In the genomic region with DNA sequence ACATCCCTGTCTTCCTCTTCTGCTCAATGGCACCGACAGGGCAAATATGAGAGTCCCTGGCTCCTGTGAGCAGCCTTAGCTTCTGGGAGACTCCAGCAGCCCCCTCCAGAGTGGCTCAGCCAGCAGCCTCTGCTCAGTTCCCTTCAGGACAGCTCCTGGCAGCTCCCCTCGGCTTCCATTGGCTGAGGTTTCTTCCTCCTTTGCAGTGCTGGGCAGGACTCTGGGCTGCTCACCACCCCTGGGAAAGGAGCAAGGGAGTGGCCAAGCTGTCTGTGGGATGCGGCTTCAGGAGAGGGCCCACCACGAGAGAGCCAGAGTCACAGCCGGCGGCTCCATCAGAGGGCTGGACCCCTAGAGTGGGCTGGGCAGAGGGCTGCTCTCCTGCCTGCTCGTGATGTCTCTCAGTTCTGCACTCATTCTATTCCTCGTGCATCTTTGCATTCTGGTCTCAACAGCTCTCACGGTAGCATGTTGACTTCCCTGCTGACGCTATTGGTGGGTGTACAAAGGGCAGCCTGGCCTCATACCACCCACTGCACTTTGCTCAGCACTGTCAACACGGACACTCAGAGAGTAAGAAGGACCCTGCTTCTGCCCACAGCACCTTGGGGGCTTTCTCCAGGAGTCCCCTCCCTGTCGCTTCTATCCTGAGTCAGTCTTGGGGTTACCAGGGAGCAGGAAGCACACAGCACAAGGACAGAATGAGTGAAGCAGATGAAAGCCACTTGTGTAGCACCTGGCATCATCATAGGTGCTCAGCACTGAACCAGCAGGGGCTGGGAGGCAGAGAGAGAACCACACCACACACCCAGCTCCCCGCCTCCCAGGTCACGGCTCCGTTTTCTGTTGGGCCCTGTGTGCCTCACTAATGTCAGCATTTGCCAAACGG, we compare ENCODE assay signal across 1 cellular context.
TF ChIP-seq lines count a peak whose summit lies in the region.

No MANE protein-coding gene starts in this region.

TF ChIP-seq in HepG2, 621 proteins besides CTCF, POLR2A, EP300 and RAD21 (continued from another document and continues in another):
- TF ChIP-seq, protein P1, sequence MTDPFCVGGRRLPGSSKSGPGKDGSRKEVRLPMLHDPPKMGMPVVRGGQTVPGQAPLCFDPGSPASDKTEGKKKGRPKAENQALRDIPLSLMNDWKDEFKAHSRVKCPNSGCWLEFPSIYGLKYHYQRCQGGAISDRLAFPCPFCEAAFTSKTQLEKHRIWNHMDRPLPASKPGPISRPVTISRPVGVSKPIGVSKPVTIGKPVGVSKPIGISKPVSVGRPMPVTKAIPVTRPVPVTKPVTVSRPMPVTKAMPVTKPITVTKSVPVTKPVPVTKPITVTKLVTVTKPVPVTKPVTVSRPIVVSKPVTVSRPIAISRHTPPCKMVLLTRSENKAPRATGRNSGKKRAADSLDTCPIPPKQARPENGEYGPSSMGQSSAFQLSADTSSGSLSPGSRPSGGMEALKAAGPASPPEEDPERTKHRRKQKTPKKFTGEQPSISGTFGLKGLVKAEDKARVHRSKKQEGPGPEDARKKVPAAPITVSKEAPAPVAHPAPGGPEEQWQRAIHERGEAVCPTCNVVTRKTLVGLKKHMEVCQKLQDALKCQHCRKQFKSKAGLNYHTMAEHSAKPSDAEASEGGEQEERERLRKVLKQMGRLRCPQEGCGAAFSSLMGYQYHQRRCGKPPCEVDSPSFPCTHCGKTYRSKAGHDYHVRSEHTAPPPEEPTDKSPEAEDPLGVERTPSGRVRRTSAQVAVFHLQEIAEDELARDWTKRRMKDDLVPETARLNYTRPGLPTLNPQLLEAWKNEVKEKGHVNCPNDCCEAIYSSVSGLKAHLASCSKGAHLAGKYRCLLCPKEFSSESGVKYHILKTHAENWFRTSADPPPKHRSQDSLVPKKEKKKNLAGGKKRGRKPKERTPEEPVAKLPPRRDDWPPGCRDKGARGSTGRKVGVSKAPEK (CRISPR knock-in tag; IDR thresholded peaks at IDR 0.05; ENCODE audit: borderline replicate concordance) = no peak
- TF ChIP-seq NFIC (IDR thresholded peaks at IDR 0.05; ENCODE audit: low read length) (no peak), ARNTL (CRISPR knock-in tag; IDR thresholded peaks at IDR 0.05) (0 out of 2 replicates have a peak, but pooled peaks have one; percentile 64), ZNF737 (CRISPR knock-in tag; IDR thresholded peaks at IDR 0.05; ENCODE audit: borderline replicate concordance) (no peak), FOXO1 (CRISPR knock-in tag; IDR thresholded peaks at IDR 0.05) (peak; percentile 77), ZNF850 (CRISPR knock-in tag; conservative IDR thresholded peaks at IDR 0.05) (no peak), ZNF674 (CRISPR knock-in tag; IDR thresholded peaks at IDR 0.05; ENCODE audit: low read depth) (no peak), ZNF567 (CRISPR knock-in tag; IDR thresholded peaks at IDR 0.05; ENCODE audit: borderline replicate concordance) (no peak), ZFP36 (IDR thresholded peaks at IDR 0.05; ENCODE audit: borderline replicate concordance, low read depth, low read length, partially characterized antibody) (no peak), NCOR1 (IDR thresholded peaks at IDR 0.05; ENCODE audit: borderline replicate concordance, low read length) (peak; percentile 63; the same call in 1 of the 2 replicates), EEA1 (CRISPR knock-in tag; IDR thresholded peaks at IDR 0.05; ENCODE audit: borderline replicate concordance) (no peak), ZNF569 (CRISPR knock-in tag; IDR thresholded peaks at IDR 0.05; ENCODE audit: borderline replicate concordance) (no peak), NCOA5 (CRISPR knock-in tag; IDR thresholded peaks at IDR 0.05) (no peak), SSRP1 (CRISPR knock-in tag; IDR thresholded peaks at IDR 0.05) (no peak), SYNCRIP (IDR thresholded peaks at IDR 0.05; ENCODE audit: insufficient read depth, low read depth, low read length) (no peak), DPF2 (CRISPR knock-in tag; IDR thresholded peaks at IDR 0.05; ENCODE audit: borderline replicate concordance, low read depth) (peak; percentile 68; the same call in 1 of the 2 replicates), BORCS8-MEF2B (CRISPR knock-in tag; IDR thresholded peaks at IDR 0.05) (no peak), RNF2 (conservative IDR thresholded peaks at IDR 0.05; ENCODE audit: low read depth) (no peak), MYC (CRISPR knock-in tag; IDR thresholded peaks at IDR 0.05; ENCODE audit: borderline replicate concordance) (no peak), ZNF235 (CRISPR knock-in tag; IDR thresholded peaks at IDR 0.05; ENCODE audit: borderline replicate concordance) (no peak), MZF1 (CRISPR knock-in tag; IDR thresholded peaks at IDR 0.05; ENCODE audit: borderline replicate concordance) (no peak), HOXA9 (CRISPR knock-in tag; IDR thresholded peaks at IDR 0.05; ENCODE audit: borderline replicate concordance) (no peak), NCOA1 (CRISPR knock-in tag; IDR thresholded peaks at IDR 0.05) (no peak), DR1 (CRISPR knock-in tag; IDR thresholded peaks at IDR 0.05) (no peak), ZFAT (CRISPR knock-in tag; conservative IDR thresholded peaks at IDR 0.05) (no peak), TP53 (CRISPR knock-in tag; conservative IDR thresholded peaks at IDR 0.05) (no peak)
- TF ChIP-seq, protein P2, sequence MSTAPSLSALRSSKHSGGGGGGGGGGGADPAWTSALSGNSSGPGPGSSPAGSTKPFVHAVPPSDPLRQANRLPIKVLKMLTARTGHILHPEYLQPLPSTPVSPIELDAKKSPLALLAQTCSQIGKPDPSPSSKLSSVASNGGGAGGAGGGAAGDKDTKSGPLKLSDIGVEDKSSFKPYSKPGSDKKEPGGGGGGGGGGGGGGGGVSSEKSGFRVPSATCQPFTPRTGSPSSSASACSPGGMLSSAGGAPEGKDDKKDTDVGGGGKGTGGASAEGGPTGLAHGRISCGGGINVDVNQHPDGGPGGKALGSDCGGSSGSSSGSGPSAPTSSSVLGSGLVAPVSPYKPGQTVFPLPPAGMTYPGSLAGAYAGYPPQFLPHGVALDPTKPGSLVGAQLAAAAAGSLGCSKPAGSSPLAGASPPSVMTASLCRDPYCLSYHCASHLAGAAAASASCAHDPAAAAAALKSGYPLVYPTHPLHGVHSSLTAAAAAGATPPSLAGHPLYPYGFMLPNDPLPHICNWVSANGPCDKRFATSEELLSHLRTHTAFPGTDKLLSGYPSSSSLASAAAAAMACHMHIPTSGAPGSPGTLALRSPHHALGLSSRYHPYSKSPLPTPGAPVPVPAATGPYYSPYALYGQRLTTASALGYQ (CRISPR knock-in tag; IDR thresholded peaks at IDR 0.05) = no peak
- TF ChIP-seq, protein P3, sequence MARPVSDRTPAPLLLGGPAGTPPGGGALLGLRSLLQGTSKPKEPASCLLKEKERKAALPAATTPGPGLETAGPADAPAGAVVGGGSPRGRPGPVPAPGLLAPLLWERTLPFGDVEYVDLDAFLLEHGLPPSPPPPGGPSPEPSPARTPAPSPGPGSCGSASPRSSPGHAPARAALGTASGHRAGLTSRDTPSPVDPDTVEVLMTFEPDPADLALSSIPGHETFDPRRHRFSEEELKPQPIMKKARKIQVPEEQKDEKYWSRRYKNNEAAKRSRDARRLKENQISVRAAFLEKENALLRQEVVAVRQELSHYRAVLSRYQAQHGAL (CRISPR knock-in tag; IDR thresholded peaks at IDR 0.05; ENCODE audit: not compliant biosample characterization) = no peak
- TF ChIP-seq, protein P4, sequence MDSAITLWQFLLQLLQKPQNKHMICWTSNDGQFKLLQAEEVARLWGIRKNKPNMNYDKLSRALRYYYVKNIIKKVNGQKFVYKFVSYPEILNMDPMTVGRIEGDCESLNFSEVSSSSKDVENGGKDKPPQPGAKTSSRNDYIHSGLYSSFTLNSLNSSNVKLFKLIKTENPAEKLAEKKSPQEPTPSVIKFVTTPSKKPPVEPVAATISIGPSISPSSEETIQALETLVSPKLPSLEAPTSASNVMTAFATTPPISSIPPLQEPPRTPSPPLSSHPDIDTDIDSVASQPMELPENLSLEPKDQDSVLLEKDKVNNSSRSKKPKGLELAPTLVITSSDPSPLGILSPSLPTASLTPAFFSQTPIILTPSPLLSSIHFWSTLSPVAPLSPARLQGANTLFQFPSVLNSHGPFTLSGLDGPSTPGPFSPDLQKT (CRISPR knock-in tag; IDR thresholded peaks at IDR 0.05; ENCODE audit: borderline replicate concordance) = no peak
- TF ChIP-seq, protein P5, sequence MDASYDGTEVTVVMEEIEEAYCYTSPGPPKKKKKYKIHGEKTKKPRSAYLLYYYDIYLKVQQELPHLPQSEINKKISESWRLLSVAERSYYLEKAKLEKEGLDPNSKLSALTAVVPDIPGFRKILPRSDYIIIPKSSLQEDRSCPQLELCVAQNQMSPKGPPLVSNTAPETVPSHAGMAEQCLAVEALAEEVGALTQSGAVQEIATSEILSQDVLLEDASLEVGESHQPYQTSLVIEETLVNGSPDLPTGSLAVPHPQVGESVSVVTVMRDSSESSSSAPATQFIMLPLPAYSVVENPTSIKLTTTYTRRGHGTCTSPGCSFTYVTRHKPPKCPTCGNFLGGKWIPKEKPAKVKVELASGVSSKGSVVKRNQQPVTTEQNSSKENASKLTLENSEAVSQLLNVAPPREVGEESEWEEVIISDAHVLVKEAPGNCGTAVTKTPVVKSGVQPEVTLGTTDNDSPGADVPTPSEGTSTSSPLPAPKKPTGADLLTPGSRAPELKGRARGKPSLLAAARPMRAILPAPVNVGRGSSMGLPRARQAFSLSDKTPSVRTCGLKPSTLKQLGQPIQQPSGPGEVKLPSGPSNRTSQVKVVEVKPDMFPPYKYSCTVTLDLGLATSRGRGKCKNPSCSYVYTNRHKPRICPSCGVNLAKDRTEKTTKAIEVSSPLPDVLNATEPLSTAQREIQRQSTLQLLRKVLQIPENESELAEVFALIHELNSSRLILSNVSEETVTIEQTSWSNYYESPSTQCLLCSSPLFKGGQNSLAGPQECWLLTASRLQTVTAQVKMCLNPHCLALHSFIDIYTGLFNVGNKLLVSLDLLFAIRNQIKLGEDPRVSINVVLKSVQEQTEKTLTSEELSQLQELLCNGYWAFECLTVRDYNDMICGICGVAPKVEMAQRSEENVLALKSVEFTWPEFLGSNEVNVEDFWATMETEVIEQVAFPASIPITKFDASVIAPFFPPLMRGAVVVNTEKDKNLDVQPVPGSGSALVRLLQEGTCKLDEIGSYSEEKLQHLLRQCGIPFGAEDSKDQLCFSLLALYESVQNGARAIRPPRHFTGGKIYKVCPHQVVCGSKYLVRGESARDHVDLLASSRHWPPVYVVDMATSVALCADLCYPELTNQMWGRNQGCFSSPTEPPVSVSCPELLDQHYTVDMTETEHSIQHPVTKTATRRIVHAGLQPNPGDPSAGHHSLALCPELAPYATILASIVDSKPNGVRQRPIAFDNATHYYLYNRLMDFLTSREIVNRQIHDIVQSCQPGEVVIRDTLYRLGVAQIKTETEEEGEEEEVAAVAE (CRISPR knock-in tag; IDR thresholded peaks at IDR 0.05; ENCODE audit: borderline replicate concordance) = no peak
- TF ChIP-seq, protein P6, sequence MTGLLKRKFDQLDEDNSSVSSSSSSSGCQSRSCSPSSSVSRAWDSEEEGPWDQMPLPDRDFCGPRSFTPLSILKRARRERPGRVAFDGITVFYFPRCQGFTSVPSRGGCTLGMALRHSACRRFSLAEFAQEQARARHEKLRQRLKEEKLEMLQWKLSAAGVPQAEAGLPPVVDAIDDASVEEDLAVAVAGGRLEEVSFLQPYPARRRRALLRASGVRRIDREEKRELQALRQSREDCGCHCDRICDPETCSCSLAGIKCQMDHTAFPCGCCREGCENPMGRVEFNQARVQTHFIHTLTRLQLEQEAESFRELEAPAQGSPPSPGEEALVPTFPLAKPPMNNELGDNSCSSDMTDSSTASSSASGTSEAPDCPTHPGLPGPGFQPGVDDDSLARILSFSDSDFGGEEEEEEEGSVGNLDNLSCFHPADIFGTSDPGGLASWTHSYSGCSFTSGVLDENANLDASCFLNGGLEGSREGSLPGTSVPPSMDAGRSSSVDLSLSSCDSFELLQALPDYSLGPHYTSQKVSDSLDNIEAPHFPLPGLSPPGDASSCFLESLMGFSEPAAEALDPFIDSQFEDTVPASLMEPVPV (CRISPR knock-in tag; IDR thresholded peaks at IDR 0.05) = no peak
- TF ChIP-seq, protein P7, sequence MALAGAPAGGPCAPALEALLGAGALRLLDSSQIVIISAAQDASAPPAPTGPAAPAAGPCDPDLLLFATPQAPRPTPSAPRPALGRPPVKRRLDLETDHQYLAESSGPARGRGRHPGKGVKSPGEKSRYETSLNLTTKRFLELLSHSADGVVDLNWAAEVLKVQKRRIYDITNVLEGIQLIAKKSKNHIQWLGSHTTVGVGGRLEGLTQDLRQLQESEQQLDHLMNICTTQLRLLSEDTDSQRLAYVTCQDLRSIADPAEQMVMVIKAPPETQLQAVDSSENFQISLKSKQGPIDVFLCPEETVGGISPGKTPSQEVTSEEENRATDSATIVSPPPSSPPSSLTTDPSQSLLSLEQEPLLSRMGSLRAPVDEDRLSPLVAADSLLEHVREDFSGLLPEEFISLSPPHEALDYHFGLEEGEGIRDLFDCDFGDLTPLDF (CRISPR knock-in tag; IDR thresholded peaks at IDR 0.05) = no peak
- TF ChIP-seq, protein P8, sequence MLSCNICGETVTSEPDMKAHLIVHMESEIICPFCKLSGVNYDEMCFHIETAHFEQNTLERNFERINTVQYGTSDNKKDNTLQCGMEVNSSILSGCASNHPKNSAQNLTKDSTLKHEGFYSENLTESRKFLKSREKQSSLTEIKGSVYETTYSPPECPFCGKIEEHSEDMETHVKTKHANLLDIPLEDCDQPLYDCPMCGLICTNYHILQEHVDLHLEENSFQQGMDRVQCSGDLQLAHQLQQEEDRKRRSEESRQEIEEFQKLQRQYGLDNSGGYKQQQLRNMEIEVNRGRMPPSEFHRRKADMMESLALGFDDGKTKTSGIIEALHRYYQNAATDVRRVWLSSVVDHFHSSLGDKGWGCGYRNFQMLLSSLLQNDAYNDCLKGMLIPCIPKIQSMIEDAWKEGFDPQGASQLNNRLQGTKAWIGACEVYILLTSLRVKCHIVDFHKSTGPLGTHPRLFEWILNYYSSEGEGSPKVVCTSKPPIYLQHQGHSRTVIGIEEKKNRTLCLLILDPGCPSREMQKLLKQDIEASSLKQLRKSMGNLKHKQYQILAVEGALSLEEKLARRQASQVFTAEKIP (CRISPR knock-in tag; IDR thresholded peaks at IDR 0.05; ENCODE audit: borderline replicate concordance) = no peak
- TF ChIP-seq, protein P9, sequence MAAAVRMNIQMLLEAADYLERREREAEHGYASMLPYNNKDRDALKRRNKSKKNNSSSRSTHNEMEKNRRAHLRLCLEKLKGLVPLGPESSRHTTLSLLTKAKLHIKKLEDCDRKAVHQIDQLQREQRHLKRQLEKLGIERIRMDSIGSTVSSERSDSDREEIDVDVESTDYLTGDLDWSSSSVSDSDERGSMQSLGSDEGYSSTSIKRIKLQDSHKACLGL (CRISPR knock-in tag; IDR thresholded peaks at IDR 0.05) = no peak; the same call in 1 of the 2 replicates
- TF ChIP-seq, protein P10, sequence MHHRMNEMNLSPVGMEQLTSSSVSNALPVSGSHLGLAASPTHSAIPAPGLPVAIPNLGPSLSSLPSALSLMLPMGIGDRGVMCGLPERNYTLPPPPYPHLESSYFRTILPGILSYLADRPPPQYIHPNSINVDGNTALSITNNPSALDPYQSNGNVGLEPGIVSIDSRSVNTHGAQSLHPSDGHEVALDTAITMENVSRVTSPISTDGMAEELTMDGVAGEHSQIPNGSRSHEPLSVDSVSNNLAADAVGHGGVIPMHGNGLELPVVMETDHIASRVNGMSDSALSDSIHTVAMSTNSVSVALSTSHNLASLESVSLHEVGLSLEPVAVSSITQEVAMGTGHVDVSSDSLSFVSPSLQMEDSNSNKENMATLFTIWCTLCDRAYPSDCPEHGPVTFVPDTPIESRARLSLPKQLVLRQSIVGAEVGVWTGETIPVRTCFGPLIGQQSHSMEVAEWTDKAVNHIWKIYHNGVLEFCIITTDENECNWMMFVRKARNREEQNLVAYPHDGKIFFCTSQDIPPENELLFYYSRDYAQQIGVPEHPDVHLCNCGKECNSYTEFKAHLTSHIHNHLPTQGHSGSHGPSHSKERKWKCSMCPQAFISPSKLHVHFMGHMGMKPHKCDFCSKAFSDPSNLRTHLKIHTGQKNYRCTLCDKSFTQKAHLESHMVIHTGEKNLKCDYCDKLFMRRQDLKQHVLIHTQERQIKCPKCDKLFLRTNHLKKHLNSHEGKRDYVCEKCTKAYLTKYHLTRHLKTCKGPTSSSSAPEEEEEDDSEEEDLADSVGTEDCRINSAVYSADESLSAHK (CRISPR knock-in tag; IDR thresholded peaks at IDR 0.05; ENCODE audit: borderline replicate concordance) = no peak
